Comparison of ENCODE assay signal across 2 cellular contexts in the genomic region with DNA sequence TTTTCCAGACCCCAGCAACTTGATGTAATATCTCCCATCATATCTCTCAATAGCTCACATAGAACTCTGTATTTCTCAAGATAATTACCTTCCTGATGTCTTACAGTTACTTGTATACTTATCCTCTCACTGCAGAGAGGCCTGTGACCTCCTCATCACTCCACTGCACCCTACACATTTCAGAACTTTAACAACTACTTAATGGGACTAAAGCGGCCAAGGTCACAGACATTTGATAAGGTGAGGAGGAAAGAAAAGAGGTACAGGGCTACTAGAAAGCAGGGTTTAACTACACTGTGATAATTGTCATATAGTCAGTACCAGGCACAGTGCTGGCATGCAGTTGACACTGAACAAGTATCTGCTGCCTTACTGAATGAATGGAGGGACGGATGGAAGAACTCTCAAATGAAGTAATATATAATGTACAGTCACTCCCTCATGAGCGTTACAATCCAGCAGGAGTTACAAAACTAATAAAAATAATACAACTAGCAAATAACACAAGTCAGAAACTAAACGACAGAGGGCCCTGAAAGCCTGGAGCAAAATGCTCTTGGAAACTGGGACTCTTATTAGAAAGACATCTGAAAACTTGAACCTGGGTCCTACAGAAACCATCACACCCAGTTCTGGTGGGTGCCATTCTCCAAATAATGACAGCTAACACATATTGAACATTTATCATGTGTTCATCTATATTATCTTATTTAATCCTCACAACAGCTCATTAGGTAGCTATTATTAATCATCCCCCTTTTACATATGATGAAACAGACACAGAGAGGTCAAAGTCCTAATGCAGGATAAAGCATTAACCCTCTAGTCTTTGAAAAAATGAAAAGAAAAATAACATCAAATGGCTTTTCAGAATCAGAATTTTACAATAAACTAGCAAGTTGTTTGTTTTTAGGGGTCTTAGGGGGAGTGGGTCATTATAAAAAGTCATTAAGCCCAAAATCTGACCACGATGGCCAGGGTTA.
TF ChIP-seq lines count a peak whose summit lies in the region.

No MANE protein-coding gene starts in this region.

TF ChIP-seq in A549, 52 proteins besides CTCF, POLR2A, EP300 and RAD21 (continued from another document):
- TF ChIP-seq, protein P1, sequence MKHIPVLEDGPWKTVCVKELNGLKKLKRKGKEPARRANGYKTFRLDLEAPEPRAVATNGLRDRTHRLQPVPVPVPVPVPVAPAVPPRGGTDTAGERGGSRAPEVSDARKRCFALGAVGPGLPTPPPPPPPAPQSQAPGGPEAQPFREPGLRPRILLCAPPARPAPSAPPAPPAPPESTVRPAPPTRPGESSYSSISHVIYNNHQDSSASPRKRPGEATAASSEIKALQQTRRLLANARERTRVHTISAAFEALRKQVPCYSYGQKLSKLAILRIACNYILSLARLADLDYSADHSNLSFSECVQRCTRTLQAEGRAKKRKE (CRISPR knock-in tag; IDR thresholded peaks at IDR 0.05; ENCODE audit: low read depth): no peak
TF ChIP-seq in A549: peak in this region for 0.

TF ChIP-seq in K562, 482 proteins besides CTCF, POLR2A, EP300 and RAD21 (continued from another document and continues in another):
- TF ChIP-seq, protein P2, sequence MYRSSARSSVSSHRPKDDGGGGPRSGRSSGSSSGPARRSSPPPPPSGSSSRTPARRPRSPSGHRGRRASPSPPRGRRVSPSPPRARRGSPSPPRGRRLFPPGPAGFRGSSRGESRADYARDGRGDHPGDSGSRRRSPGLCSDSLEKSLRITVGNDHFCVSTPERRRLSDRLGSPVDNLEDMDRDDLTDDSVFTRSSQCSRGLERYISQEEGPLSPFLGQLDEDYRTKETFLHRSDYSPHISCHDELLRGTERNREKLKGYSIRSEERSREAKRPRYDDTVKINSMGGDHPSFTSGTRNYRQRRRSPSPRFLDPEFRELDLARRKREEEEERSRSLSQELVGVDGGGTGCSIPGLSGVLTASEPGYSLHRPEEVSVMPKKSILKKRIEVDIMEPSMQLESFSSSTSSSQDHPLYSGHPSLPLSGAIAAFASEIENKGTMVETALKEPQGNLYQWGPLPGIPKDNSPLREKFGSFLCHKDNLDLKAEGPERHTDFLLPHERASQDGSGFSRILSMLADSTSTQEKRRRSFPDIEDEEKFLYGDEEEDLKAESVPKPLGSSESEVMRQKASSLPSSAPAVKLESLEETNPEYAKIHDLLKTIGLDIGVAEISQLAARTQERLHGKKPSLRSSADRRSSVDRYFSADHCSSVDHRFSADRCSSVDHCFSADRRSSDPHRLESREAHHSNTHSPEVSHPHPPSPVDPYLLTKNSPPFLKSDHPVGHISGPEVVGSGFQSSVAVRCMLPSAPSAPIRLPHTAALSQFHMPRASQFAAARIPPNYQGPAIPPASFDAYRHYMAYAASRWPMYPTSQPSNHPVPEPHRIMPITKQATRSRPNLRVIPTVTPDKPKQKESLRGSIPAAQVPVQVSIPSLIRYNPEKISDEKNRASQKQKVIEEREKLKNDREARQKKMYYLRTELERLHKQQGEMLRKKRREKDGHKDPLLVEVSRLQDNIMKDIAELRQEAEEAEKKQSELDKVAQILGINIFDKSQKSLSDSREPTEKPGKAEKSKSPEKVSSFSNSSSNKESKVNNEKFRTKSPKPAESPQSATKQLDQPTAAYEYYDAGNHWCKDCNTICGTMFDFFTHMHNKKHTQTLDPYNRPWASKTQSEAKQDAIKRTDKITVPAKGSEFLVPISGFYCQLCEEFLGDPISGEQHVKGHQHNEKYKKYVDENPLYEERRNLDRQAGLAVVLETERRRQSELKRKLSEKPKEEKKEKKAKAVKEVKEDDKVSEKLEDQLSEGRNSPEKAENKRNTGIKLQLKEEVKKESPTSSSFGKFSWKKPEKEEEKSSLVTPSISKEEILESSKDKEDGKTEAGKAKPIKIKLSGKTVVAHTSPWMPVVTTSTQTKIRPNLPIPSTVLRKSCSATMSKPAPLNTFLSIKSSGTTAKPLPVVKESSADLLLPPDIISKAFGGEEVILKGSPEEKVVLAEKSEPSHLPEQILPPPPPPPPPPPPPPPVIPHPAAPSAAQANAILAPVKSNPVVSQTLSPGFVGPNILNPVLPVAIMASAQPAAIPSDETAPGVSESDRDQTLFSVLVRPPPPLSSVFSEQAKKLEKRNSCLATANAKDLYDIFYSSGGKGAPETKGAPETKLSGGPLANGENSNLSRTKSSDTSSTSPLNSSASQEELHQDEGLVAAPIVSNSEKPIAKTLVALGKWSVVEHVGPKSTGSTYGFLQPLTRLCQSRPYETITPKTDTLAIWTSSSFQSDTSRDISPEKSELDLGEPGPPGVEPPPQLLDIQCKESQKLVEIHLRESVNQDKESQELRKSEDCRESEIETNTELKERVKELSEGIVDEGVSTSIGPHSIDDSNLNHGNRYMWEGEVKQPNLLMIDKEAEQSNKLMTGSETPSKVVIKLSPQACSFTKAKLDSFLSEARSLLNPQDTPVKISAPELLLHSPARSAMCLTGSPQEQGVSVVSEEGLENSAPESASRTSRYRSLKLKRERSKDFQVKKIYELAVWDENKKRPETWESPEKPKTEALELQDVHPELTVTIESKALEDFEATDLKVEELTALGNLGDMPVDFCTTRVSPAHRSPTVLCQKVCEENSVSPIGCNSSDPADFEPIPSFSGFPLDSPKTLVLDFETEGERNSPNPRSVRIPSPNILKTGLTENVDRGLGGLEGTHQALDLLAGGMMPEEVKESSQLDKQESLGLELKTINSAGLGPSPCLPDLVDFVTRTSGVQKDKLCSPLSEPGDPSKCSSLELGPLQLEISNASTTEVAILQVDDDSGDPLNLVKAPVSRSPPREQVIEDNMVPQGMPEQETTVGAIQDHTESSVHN (IDR thresholded peaks at IDR 0.05; ENCODE audit: borderline replicate concordance in 1 of 2, low read depth in 1 of 2): no peak
- TF ChIP-seq, protein P3, sequence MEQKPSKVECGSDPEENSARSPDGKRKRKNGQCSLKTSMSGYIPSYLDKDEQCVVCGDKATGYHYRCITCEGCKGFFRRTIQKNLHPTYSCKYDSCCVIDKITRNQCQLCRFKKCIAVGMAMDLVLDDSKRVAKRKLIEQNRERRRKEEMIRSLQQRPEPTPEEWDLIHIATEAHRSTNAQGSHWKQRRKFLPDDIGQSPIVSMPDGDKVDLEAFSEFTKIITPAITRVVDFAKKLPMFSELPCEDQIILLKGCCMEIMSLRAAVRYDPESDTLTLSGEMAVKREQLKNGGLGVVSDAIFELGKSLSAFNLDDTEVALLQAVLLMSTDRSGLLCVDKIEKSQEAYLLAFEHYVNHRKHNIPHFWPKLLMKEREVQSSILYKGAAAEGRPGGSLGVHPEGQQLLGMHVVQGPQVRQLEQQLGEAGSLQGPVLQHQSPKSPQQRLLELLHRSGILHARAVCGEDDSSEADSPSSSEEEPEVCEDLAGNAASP (IDR thresholded peaks at IDR 0.05): no peak
- no peak for TF ChIP-seq POLR2AphosphoS2 (IDR thresholded peaks at IDR 0.05; ENCODE audit: low read length)
- TF ChIP-seq PTBP1 (IDR thresholded peaks at IDR 0.05; ENCODE audit: low read depth, low read length): no peak
- TF ChIP-seq ZNF766 (CRISPR knock-in tag; conservative IDR thresholded peaks at IDR 0.05): no peak
- TF ChIP-seq SIN3A (IDR thresholded peaks at IDR 0.05; ENCODE audit: borderline replicate concordance in 2 of 2, control insufficient read depth in 1 of 2, low read depth in 2 of 2, low read length in 2 of 2): no peak
- TF ChIP-seq, protein P4, sequence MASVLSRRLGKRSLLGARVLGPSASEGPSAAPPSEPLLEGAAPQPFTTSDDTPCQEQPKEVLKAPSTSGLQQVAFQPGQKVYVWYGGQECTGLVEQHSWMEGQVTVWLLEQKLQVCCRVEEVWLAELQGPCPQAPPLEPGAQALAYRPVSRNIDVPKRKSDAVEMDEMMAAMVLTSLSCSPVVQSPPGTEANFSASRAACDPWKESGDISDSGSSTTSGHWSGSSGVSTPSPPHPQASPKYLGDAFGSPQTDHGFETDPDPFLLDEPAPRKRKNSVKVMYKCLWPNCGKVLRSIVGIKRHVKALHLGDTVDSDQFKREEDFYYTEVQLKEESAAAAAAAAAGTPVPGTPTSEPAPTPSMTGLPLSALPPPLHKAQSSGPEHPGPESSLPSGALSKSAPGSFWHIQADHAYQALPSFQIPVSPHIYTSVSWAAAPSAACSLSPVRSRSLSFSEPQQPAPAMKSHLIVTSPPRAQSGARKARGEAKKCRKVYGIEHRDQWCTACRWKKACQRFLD (CRISPR knock-in tag; IDR thresholded peaks at IDR 0.05): no peak
- TF ChIP-seq ETS2 (tag; IDR thresholded peaks at IDR 0.05; ENCODE audit: borderline replicate concordance, poor library complexity, severe bottlenecking): no peak
- 0 out of 2 replicates have a peak, but pooled peaks have one; percentile 15 for TF ChIP-seq BHLHE40 (IDR thresholded peaks at IDR 0.05; ENCODE audit: low read length)
- TF ChIP-seq, protein P5, sequence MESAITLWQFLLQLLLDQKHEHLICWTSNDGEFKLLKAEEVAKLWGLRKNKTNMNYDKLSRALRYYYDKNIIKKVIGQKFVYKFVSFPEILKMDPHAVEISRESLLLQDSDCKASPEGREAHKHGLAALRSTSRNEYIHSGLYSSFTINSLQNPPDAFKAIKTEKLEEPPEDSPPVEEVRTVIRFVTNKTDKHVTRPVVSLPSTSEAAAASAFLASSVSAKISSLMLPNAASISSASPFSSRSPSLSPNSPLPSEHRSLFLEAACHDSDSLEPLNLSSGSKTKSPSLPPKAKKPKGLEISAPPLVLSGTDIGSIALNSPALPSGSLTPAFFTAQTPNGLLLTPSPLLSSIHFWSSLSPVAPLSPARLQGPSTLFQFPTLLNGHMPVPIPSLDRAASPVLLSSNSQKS (CRISPR knock-in tag; IDR thresholded peaks at IDR 0.05): no peak
- TF ChIP-seq FOSL1 (tag; conservative IDR thresholded peaks at IDR 0.05): no peak
- TF ChIP-seq NR2C2 (CRISPR knock-in tag; IDR thresholded peaks at IDR 0.05): no peak
- TF ChIP-seq NR2C2 (tag; IDR thresholded peaks at IDR 0.05): no peak
- TF ChIP-seq, protein P6, sequence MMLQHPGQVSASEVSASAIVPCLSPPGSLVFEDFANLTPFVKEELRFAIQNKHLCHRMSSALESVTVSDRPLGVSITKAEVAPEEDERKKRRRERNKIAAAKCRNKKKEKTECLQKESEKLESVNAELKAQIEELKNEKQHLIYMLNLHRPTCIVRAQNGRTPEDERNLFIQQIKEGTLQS (IDR thresholded peaks at IDR 0.05): no peak
- TF ChIP-seq, protein P6 (CRISPR knock-in tag; conservative IDR thresholded peaks at IDR 0.05): 0 out of 2 replicates have a peak, but pooled peaks have one; percentile 28
- TF ChIP-seq TAL1 (IDR thresholded peaks at IDR 0.05): no peak; the same call in 1 of the 2 replicates
- TF ChIP-seq SRSF1 (IDR thresholded peaks at IDR 0.05; ENCODE audit: low read depth, low read length): no peak
- TF ChIP-seq ZNF445 (CRISPR knock-in tag; IDR thresholded peaks at IDR 0.05; ENCODE audit: low read depth): no peak
- 0 out of 4 replicates have a peak, but pooled peaks of 1 of the 2 experiments have one; percentile 28 for TF ChIP-seq SRF (CRISPR knock-in tag; IDR thresholded peaks at IDR 0.05)
- TF ChIP-seq MTF1 (CRISPR knock-in tag; IDR thresholded peaks at IDR 0.05; ENCODE audit: borderline replicate concordance): peak; percentile 41; the same call in 1 of the 2 replicates
- TF ChIP-seq ZNF217 (CRISPR knock-in tag; IDR thresholded peaks at IDR 0.05): peak; percentile 6; the same call in 1 of the 2 replicates
- TF ChIP-seq CXXC5 (CRISPR knock-in tag; IDR thresholded peaks at IDR 0.05): no peak
- TF ChIP-seq, protein P7, sequence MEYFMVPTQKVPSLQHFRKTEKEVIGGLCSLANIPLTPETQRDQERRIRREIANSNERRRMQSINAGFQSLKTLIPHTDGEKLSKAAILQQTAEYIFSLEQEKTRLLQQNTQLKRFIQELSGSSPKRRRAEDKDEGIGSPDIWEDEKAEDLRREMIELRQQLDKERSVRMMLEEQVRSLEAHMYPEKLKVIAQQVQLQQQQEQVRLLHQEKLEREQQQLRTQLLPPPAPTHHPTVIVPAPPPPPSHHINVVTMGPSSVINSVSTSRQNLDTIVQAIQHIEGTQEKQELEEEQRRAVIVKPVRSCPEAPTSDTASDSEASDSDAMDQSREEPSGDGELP (CRISPR knock-in tag; IDR thresholded peaks at IDR 0.05; ENCODE audit: borderline replicate concordance): no peak
- TF ChIP-seq, protein P8, sequence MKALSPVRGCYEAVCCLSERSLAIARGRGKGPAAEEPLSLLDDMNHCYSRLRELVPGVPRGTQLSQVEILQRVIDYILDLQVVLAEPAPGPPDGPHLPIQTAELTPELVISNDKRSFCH (CRISPR knock-in tag; IDR thresholded peaks at IDR 0.05): no peak
- TF ChIP-seq, protein P8 (tag; IDR thresholded peaks at IDR 0.05): no peak
- TF ChIP-seq YBX1 (IDR thresholded peaks at IDR 0.05): no peak
- TF ChIP-seq SAFB2 (IDR thresholded peaks at IDR 0.05; ENCODE audit: borderline replicate concordance, low read depth, low read length, severe bottlenecking): no peak
- TF ChIP-seq NEUROD1 (IDR thresholded peaks at IDR 0.05; ENCODE audit: borderline replicate concordance, low read depth, low read length, partially characterized antibody): no peak
- no peak for TF ChIP-seq POU5F1 (IDR thresholded peaks at IDR 0.05; ENCODE audit: borderline replicate concordance, low read depth, low read length, partially characterized antibody)
- no peak for TF ChIP-seq NR3C1 (CRISPR knock-in tag; IDR thresholded peaks at IDR 0.05)
- TF ChIP-seq MYBL2 (IDR thresholded peaks at IDR 0.05; ENCODE audit: low read depth): no peak
- TF ChIP-seq MYBL2 (CRISPR knock-in tag; IDR thresholded peaks at IDR 0.05; ENCODE audit: borderline replicate concordance): no peak
- TF ChIP-seq, protein P9, sequence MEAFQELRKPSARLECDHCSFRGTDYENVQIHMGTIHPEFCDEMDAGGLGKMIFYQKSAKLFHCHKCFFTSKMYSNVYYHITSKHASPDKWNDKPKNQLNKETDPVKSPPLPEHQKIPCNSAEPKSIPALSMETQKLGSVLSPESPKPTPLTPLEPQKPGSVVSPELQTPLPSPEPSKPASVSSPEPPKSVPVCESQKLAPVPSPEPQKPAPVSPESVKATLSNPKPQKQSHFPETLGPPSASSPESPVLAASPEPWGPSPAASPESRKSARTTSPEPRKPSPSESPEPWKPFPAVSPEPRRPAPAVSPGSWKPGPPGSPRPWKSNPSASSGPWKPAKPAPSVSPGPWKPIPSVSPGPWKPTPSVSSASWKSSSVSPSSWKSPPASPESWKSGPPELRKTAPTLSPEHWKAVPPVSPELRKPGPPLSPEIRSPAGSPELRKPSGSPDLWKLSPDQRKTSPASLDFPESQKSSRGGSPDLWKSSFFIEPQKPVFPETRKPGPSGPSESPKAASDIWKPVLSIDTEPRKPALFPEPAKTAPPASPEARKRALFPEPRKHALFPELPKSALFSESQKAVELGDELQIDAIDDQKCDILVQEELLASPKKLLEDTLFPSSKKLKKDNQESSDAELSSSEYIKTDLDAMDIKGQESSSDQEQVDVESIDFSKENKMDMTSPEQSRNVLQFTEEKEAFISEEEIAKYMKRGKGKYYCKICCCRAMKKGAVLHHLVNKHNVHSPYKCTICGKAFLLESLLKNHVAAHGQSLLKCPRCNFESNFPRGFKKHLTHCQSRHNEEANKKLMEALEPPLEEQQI (IDR thresholded peaks at IDR 0.05): no peak
- TF ChIP-seq, protein P10, sequence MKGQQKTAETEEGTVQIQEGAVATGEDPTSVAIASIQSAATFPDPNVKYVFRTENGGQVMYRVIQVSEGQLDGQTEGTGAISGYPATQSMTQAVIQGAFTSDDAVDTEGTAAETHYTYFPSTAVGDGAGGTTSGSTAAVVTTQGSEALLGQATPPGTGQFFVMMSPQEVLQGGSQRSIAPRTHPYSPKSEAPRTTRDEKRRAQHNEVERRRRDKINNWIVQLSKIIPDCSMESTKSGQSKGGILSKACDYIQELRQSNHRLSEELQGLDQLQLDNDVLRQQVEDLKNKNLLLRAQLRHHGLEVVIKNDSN (CRISPR knock-in tag; IDR thresholded peaks at IDR 0.05): no peak
